ENCODE assay signal across 23 cellular contexts in the genomic region with DNA sequence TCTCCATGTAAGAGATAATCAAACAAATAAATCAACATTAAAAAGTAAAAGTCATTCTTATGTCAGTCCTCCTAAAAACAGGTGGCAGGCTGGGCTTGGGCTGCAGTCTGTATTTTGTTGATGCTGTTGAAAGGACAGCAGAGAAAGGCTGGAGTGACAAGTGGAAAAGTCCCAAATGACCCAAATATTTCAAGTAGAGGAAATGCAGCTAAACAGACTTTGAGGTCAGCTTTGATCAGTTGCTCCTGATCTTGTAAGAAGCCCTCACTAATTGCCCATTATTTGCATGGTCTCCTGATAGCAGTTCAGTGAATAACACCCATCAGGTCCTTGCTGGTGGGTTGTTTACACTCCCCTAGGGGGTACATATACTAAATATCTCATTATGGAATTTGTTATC. TPM values are rescaled to one million over a fixed set of nuclear protein-coding genes. Genes with fewer than 3 reads are reported as not detected.
DNase-seq lines count a peak whose midpoint lies in the region; ATAC-seq, FAIRE-seq and TF ChIP-seq lines count a peak whose summit lies in the region.
"Had no signal": no experiment of that assay in that cellular context is flagged by ENCODE, and none has a peak within 500 bp of the region (broad histone marks: within the 10 kb centered on the region; RNA-seq: fewer than 3 reads in every experiment).

No MANE protein-coding gene starts in this region.

- H2BK120ac ChIP-seq in H1 (replicated peaks; ENCODE audit: low read depth, low read length): no peak overlapping the region

- H3K79me1 ChIP-seq in H1 (ENCODE audit: low read depth, low read length): no peaks in the 10 kb centered on the region

- no peak overlapping the region for H2BK15ac ChIP-seq in H1 (ENCODE audit: low read length)

- peaks cover 14 to 22% (median 15%) of the 10 kb centered on the region in 11 experiments for H3K27me3 ChIP-seq in BLaER1 treated with 17β-estradiol and CSF1 and Interleukin-3, amounts not matched to agents 10 nM and 100 nM
- H3K27me3 ChIP-seq in H1 (replicated peaks in 1 of 4; ENCODE audit: control insufficient read depth in 3 of 4, extremely low read depth in 1 of 4, insufficient read depth in 3 of 4, low read length in 3 of 4) (peaks cover 12 to 20% (median 17%) of the 10 kb centered on the region in 4 experiments), stomach (peaks cover 0 to 58% (median 3%) of the 10 kb centered on the region in 3 donors), uterus (no peaks in the 10 kb centered on the region)

- H4K5ac ChIP-seq in H1 (ENCODE audit: insufficient read length, low read depth, low read length): no peak overlapping the region

- TF ChIP-seq RAD21 in A549 (conservative IDR thresholded peaks at IDR 0.05 in 1 of 2, IDR thresholded peaks at IDR 0.05 in 1 of 2) (no peak), H1 (IDR thresholded peaks at IDR 0.05 in 1 of 2, conservative IDR thresholded peaks at IDR 0.05 in 1 of 2; ENCODE audit: low read depth in 2 of 2, low read length in 2 of 2) (no peak)

- FAIRE-seq in A549 (lab: Jason Lieb, UNC) (no peak), H1 (lab: Jason Lieb, UNC) (no peak)
- FAIRE-seq: GM12891, GM18507, H54 had no signal

- 0 out of 2 replicates have a peak overlapping the region, but pooled peaks have one; percentile 2 for H2AK5ac ChIP-seq in H1 (ENCODE audit: low read depth, low read length)

- H3K4me2 ChIP-seq in A549 (no peak overlapping the region), H1 (ENCODE audit: insufficient read depth in 1 of 2, low read depth in 2 of 2, low read length in 2 of 2) (no peak overlapping the region)
- peak overlapping the region in 6 of 11 experiments; percentile 17 to 55 (median 22); a peak in 10 of 22 replicates for H3K4me2 ChIP-seq in BLaER1 treated with 17β-estradiol and CSF1 and Interleukin-3, amounts not matched to agents 10 nM and 100 nM

- no peak overlapping the region for H3K56ac ChIP-seq in H1 (replicated peaks; ENCODE audit: insufficient read length, low read depth, low read length)

- intact Hi-C loops in stomach (cut with DNase I; ENCODE audit: low total_unique reads) (no loop called here), uterus (cut with DNase I; ENCODE audit: low total_unique reads) (no loop called here)

- no peak overlapping the region for H3K18ac ChIP-seq in H1 (ENCODE audit: extremely low read depth, low read length)

- H4K8ac ChIP-seq in H1 (ENCODE audit: extremely low read depth, insufficient read depth, low read length): no peak overlapping the region

- TF ChIP-seq CTCF in A549 (IDR thresholded peaks at IDR 0.05) (no peak), H1 (IDR thresholded peaks at IDR 0.05; ENCODE audit: control extremely low read depth in 1 of 3, insufficient read depth in 1 of 3, low read depth in 1 of 3, low read length in 3 of 3) (no peak), mesothelial cell of epicardium (IDR thresholded peaks at IDR 0.05; ENCODE audit: unreplicated experiment) (no peak), stomach (IDR thresholded peaks at IDR 0.05) (no peak), uterus (IDR thresholded peaks at IDR 0.05) (no peak)

- H2BK20ac ChIP-seq in H1 (ENCODE audit: low read length): no peak overlapping the region

- H3K4me1 ChIP-seq in A549 (peaks cover 59% of the 10 kb centered on the region), H1 (replicated peaks in 1 of 4; ENCODE audit: control insufficient read depth in 3 of 4, insufficient read depth in 4 of 4, low read length in 3 of 4) (peaks cover 5 to 24% (median 14%) of the 10 kb centered on the region in 4 experiments), stomach (peaks cover 0 to 18% (median 4%) of the 10 kb centered on the region in 4 donors), uterus (no peaks in the 10 kb centered on the region)
- H3K4me1 ChIP-seq in BLaER1 treated with 17β-estradiol and CSF1 and Interleukin-3, amounts not matched to agents 10 nM and 100 nM: peaks cover 0 to 18% (median 6%) of the 10 kb centered on the region in 10 experiments; a peak in 7 of 20 replicates

- H3K4me3 ChIP-seq in A549 (no peak overlapping the region), H1 (ENCODE audit: extremely low read depth in 1 of 4, insufficient read depth in 2 of 4, low read depth in 3 of 4, low read length in 4 of 4) (no peak overlapping the region), stomach (no peak overlapping the region), uterus (no peak overlapping the region)
- no peak overlapping the region for H3K4me3 ChIP-seq in BLaER1 treated with 17β-estradiol and CSF1 and Interleukin-3, amounts not matched to agents 10 nM and 100 nM
- H3K4me3 ChIP-seq: GM23338, HAP-1 had no signal

- H3K9me3 ChIP-seq in A549 (no peaks in the 10 kb centered on the region), H1 (ENCODE audit: insufficient read depth in 2 of 2, low read depth in 1 of 2, low read length in 1 of 2) (no peaks in the 10 kb centered on the region), stomach (no peaks in the 10 kb centered on the region), uterus (no peaks in the 10 kb centered on the region)
- no peaks in the 10 kb centered on the region for H3K9me3 ChIP-seq in BLaER1 treated with 17β-estradiol and CSF1 and Interleukin-3, amounts not matched to agents 10 nM and 100 nM (replicated peaks in 1 of 11)
- H3K9me3 ChIP-seq: HAP-1 had no signal

- H3K79me2 ChIP-seq in H1 (ENCODE audit: control insufficient read depth in 1 of 2, insufficient read depth in 2 of 2, low read length in 2 of 2): no peaks in the 10 kb centered on the region

- no peak overlapping the region for H2BK5ac ChIP-seq in H1 (ENCODE audit: low read depth, low read length)

- no peak overlapping the region for H3K14ac ChIP-seq in H1 (ENCODE audit: insufficient read length)

- no peak overlapping the region for H3K4me3 Mint-ChIP-seq in mesothelial cell of epicardium
- H3K4me3 Mint-ChIP-seq in activated T-cell treated with anti-CD3 and anti-CD28 coated beads, Interleukin-2, amount 50 U/mL, for 4 hours: no peak overlapping the region
- H3K4me3 Mint-ChIP-seq: CD4-positive, alpha-beta T cell; GM23338; HFFc6 had no signal

- H3K36me3 ChIP-seq in BLaER1 treated with 17β-estradiol and CSF1 and Interleukin-3, amounts not matched to agents 10 nM and 100 nM: no peaks in the 10 kb centered on the region
- H3K36me3 ChIP-seq in H1 (ENCODE audit: control insufficient read depth in 2 of 4, insufficient read depth in 4 of 4, low read length in 3 of 4) (no peaks in the 10 kb centered on the region), stomach (no peaks in the 10 kb centered on the region), uterus (no peaks in the 10 kb centered on the region)
- H3K36me3 ChIP-seq: HAP-1 had no signal

- no peak overlapping the region for H3K4ac ChIP-seq in H1 (replicated peaks; ENCODE audit: insufficient read length, low read depth, low read length)

- POLR2A ChIA-PET in A549 (lab: Yijun Ruan, JAX) (no interaction called here), H1 (lab: Charles Lee; ENCODE audit: partially characterized antibody) (no interaction called here)

- H3K27ac ChIP-seq in A549 (peak overlapping the region; percentile 83 to 85), H1 (ENCODE audit: low read depth, low read length) (no peak overlapping the region), stomach (no peak overlapping the region), uterus (peak overlapping the region in 1 of 2 donors; percentile 79)
- H3K27ac ChIP-seq in BLaER1 treated with 17β-estradiol and CSF1 and Interleukin-3, amounts not matched to agents 10 nM and 100 nM: no peak overlapping the region

- H3K27me3 Mint-ChIP-seq in mesothelial cell of epicardium (ENCODE audit: low read depth): no peaks in the 10 kb centered on the region
- H3K27me3 Mint-ChIP-seq in activated T-cell treated with anti-CD3 and anti-CD28 coated beads, Interleukin-2, amount 50 U/mL, for 4 hours (ENCODE audit: low read depth): peaks cover 29% of the 10 kb centered on the region

- DNase-seq in A549 (ENCODE audit: low read depth in 1 of 2, low spot score in 1 of 2) (no peak), H1 (ENCODE audit: low read depth in 1 of 2, low spot score in 2 of 2) (no peak), mesothelial cell of epicardium (ENCODE audit: low spot score in 2 of 2, unreplicated experiment in 2 of 2) (no peak), stomach (no peak), uterus (no peak)
- DNase-seq in activated T-cell treated with anti-CD3 and anti-CD28 coated beads, Interleukin-2, amount 50 U/mL, for 4 hours: no peak
- DNase-seq: 8988T; Calu3; CD4-positive, alpha-beta T cell; COR-L47; DMS53; DMS79 treated with DMSO at 0.1 percent for 48 hours; GF-D8; HFFc6 had no signal

- CTCF ChIA-PET in A549 (lab: Yijun Ruan, JAX) (interaction anchor here (1.8 kb wide), 1 partner anchor 9 kb away, joined by 5 read pairs; no protein-coding TSS in a partner anchor), H1 (lab: Charles Lee; ENCODE audit: partially characterized antibody) (interaction anchor here (5.0 kb wide), 1 partner anchor 34 kb away, joined by 27 read pairs; no protein-coding TSS in a partner anchor)

- H3K27ac Mint-ChIP-seq in mesothelial cell of epicardium: peak overlapping the region; percentile 30
- H3K27ac Mint-ChIP-seq: CD14-positive monocyte; CD4-positive, alpha-beta T cell; GM23338; HFFc6 had no signal

- no peak overlapping the region for H2AFZ ChIP-seq in H1 (ENCODE audit: low read length)
- H2AFZ ChIP-seq: GM23338 had no signal

- no peak overlapping the region for H2BK12ac ChIP-seq in H1 (ENCODE audit: low read depth, low read length)

- TF ChIP-seq EP300 in A549 (IDR thresholded peaks at IDR 0.05) (no peak), H1 (IDR thresholded peaks at IDR 0.05; ENCODE audit: borderline replicate concordance in 1 of 2, low read depth in 2 of 2, low read length in 2 of 2) (no peak), stomach (IDR thresholded peaks at IDR 0.05) (no peak)

- no peaks in the 10 kb centered on the region for H3K36me3 Mint-ChIP-seq in mesothelial cell of epicardium
- no peaks in the 10 kb centered on the region for H3K36me3 Mint-ChIP-seq in activated T-cell treated with anti-CD3 and anti-CD28 coated beads, Interleukin-2, amount 50 U/mL, for 4 hours (ENCODE audit: insufficient read depth)
- H3K36me3 Mint-ChIP-seq: CD14-positive monocyte had no signal

- H3K4me1 Mint-ChIP-seq in mesothelial cell of epicardium: peaks cover 53% of the 10 kb centered on the region
- H3K4me1 Mint-ChIP-seq in activated T-cell treated with anti-CD3 and anti-CD28 coated beads, Interleukin-2, amount 50 U/mL, for 4 hours (ENCODE audit: low read depth): peaks cover 1% of the 10 kb centered on the region

- H3K9me3 Mint-ChIP-seq in mesothelial cell of epicardium: no peaks in the 10 kb centered on the region
- no peaks in the 10 kb centered on the region for H3K9me3 Mint-ChIP-seq in activated T-cell treated with anti-CD3 and anti-CD28 coated beads, Interleukin-2, amount 50 U/mL, for 4 hours
- H3K9me3 Mint-ChIP-seq: CD14-positive monocyte; CD4-positive, alpha-beta T cell; GM23338; HFFc6 had no signal

- no peak overlapping the region for H4K91ac ChIP-seq in H1 (replicated peaks; ENCODE audit: insufficient read length, low read length)

- peaks cover 0 to 13% (median 0%) of the 10 kb centered on the region in 11 experiments; a peak in 5 of 22 replicates for H4K20me1 ChIP-seq in BLaER1 treated with 17β-estradiol and CSF1 and Interleukin-3, amounts not matched to agents 10 nM and 100 nM
- peaks cover 0 to 4% of the 10 kb centered on the region in 2 experiments for H4K20me1 ChIP-seq in H1 (replicated peaks in 1 of 2; ENCODE audit: control insufficient read depth in 1 of 2, insufficient read depth in 2 of 2, low read length in 2 of 2)

- no peak for ATAC-seq in A549
- no peak for ATAC-seq in activated T-cell treated with anti-CD3 and anti-CD28 coated beads, Interleukin-2, amount 50 U/mL, for 4 hours
- no peak for ATAC-seq in HG02759 (IDR thresholded peaks at IDR 0.05; ENCODE audit: unreplicated experiment)
- ATAC-seq: GM23338 had no signal

- TF ChIP-seq POLR2A in A549 (IDR thresholded peaks at IDR 0.05; ENCODE audit: low read length): no peak
- TF ChIP-seq POLR2A in H1 (IDR thresholded peaks at IDR 0.05; ENCODE audit: control extremely low read depth in 1 of 2, low read depth in 2 of 2, low read length in 2 of 2): no peak
- no peak for TF ChIP-seq POLR2A in stomach (IDR thresholded peaks at IDR 0.05)
- no peak for TF ChIP-seq POLR2A in uterus (IDR thresholded peaks at IDR 0.05)

- H3K23ac ChIP-seq in H1 (ENCODE audit: insufficient read length): no peak overlapping the region

- no peaks in the 10 kb centered on the region for H3K23me2 ChIP-seq in H1 (ENCODE audit: low read depth, low read length)

- no peak overlapping the region for H3K9ac ChIP-seq in BLaER1 treated with 17β-estradiol and CSF1 and Interleukin-3, amounts not matched to agents 10 nM and 100 nM
- no peak overlapping the region for H3K9ac ChIP-seq in H1 (replicated peaks in 1 of 4; ENCODE audit: extremely low read depth in 1 of 4, low read depth in 3 of 4, low read length in 3 of 4)

RNA-seq across cellular contexts. Expression of a gene that starts 24.9 kb away (rescaled TPM):
- 23.7 and 28.0 TPM in 2 replicates for polyA plus RNA-seq in A549 (2011; rRNA removed)
- polyA plus RNA-seq in A549 (2012; cell fraction: cytosol; rRNA removed): 13.3 and 20.0 TPM in 2 replicates
- polyA plus RNA-seq in A549 (2012; cell fraction: nucleus; rRNA removed): 63.2 and 63.4 TPM in 2 replicates
- polyA plus RNA-seq in A549 (2017; fragmentation: RNase III; extraction: RNeasy Plus Mini Kit Qiagen cat#74134 plus additional on column Dnase treatment): 18.0 to 22.8 TPM (median 22.1 TPM) in 3 replicates
- polyA minus RNA-seq in A549 (2011; rRNA and poly(A)+ RNA removed): 39.3 and 41.6 TPM in 2 replicates
- 0.29 and 1.0 TPM in 2 replicates for total RNA-seq in H1 (2021; fragmentation: NEBNext Ultra II Directional; extraction: Animal tissue kit (Norgen Biotek cat#: 25700))
- 0.09 TPM in 2 replicates for polyA plus RNA-seq in H1 (2011; rRNA removed)
- 0.09 TPM for polyA plus RNA-seq in H1 (2011; cell fraction: cytosol; rRNA removed)
- 0.20 TPM for polyA plus RNA-seq in H1 (2011; cell fraction: nucleus; rRNA removed)
- polyA plus RNA-seq in H1 (2012, experiment 1 of 2): 0.12 to 0.38 TPM (median 0.24 TPM) in 4 replicates
- polyA plus RNA-seq in H1 (2012, experiment 2 of 2): 0.18 TPM
- 0.30 TPM for polyA plus RNA-seq in H1 (2013, experiment 1 of 2)
- polyA plus RNA-seq in H1 (2013, experiment 2 of 2): 0.13 TPM
- polyA minus RNA-seq in H1 (2011; rRNA and poly(A)+ RNA removed): 0.09 TPM in 1 of 2 replicates, not detected in the other
- polyA minus RNA-seq in H1 (2011; cell fraction: cytosol; rRNA and poly(A)+ RNA removed): 0.73 TPM
- polyA minus RNA-seq in H1 (2011; cell fraction: nucleus; rRNA and poly(A)+ RNA removed): 0.50 TPM
- total RNA-seq in mesothelial cell of epicardium: 409 to 427 TPM (median 425 TPM) in 3 replicates
- total RNA-seq in activated T-cell treated with anti-CD3 and anti-CD28 coated beads, Interleukin-2, amount 50 U/mL, for 4 hours: under 1 TPM; 0.18 to 0.30 (median 0.24) TPM
- total RNA-seq in stomach: 10 to 100 TPM in 2 of 5 donors, 1 to 10 TPM in 2, not detected in 1; 5.7 to 12.7 (median 10.3) TPM
- polyA plus RNA-seq in stomach: 1 to 10 TPM; 2.5 to 4.9 (median 3.5) TPM
- 100 to 1,000 TPM in 1 of 4 donors, 10 to 100 TPM in 3; 11.0 to 120 (median 56.3) TPM for total RNA-seq in uterus
- total RNA-seq: G401 had no signal

Comparison
In these comparisons a context has a peak if more than half of its experiments do, and no peak if none do; other contexts are left out.
1. H3K27ac ChIP-seq: peak in A549 (2 of 2); none in BLaER1 treated with 17β-estradiol and CSF1 and Interleukin-3, amounts not matched to agents 10 nM and 100 nM (0 of 11), H1 (single experiment) and stomach (0 of 5).
2. H3K4me2 ChIP-seq: peak in BLaER1 treated with 17β-estradiol and CSF1 and Interleukin-3, amounts not matched to agents 10 nM and 100 nM (6 of 11); none in A549 (single experiment) and H1 (0 of 2).